In genomic region chr19:591099-591958, GRCh38 we compare ENCODE assay signal across 10 cellular contexts. TPM values are rescaled to one million over a fixed set of nuclear protein-coding genes. Genes with fewer than 3 reads are reported as not detected.
DNase-seq lines count a peak whose midpoint lies in the region; ATAC-seq and TF ChIP-seq lines count a peak whose summit lies in the region.
"Had no signal": no experiment of that assay in that cellular context is flagged by ENCODE, and none has a peak within 500 bp of the region (broad histone marks: within the 10 kb centered on the region; RNA-seq: fewer than 3 reads in every experiment).

No MANE protein-coding gene starts in this region.

- H3K18ac ChIP-seq in neuronal stem cell (ENCODE audit: low read length): no peak overlapping the region

- no peaks in the 10 kb centered on the region for H3K36me3 ChIP-seq in neuronal stem cell (replicated peaks in 1 of 2; ENCODE audit: control insufficient read depth in 2 of 2, insufficient read depth in 2 of 2, low read length in 2 of 2)

- no peak overlapping the region for H3K4ac ChIP-seq in neuronal stem cell (ENCODE audit: low read length)

- H3K4me2 ChIP-seq in neuronal stem cell (ENCODE audit: insufficient read depth, low read length, poor library complexity, severe bottlenecking): no peak overlapping the region

- H2BK5ac ChIP-seq in neuronal stem cell (ENCODE audit: low read length): peak overlapping the region; percentile 13

- peak overlapping the region; percentile 21 for H3K14ac ChIP-seq in neuronal stem cell (ENCODE audit: low read length)

- H2BK15ac ChIP-seq in neuronal stem cell (ENCODE audit: low read length): no peak overlapping the region

- H3K4me3 ChIP-seq in fibroblast of villous mesenchyme (ENCODE audit: low read depth, low read length): no peak overlapping the region
- peak overlapping the region in 1 of 2 donors; percentile 11 for H3K4me3 ChIP-seq in neuronal stem cell (ENCODE audit: low read length in 2 of 2)

- no CpG with 5 or more reads among the region's 75 CpGs for WGBS in neuronal stem cell (ENCODE audit: extremely low coverage in 2 of 2, insufficient read length in 2 of 2, insufficient replicate concordance in 1 of 2), 2 donors

- DNase-seq in Daoy (ENCODE audit: low read depth) (peak; percentile 67), fibroblast of villous mesenchyme (ENCODE audit: low read depth) (peak; percentile 30), neuronal stem cell (ENCODE audit: low spot score) (peak; percentile 64), LoVo (ENCODE audit: low spot score) (no peak)
- no peak for DNase-seq in activated CD8-positive, alpha-beta memory T cell treated with anti-CD3 and anti-CD28 coated beads, Interleukin-2, amount 50 U/mL, for 4 hours
- DNase-seq: DND-41, Karpas-422 had no signal

- ATAC-seq in GM19324 (IDR thresholded peaks at IDR 0.05; ENCODE audit: low FRiP score, unreplicated experiment): no peak
- ATAC-seq in GM19023 (IDR thresholded peaks at IDR 0.05; ENCODE audit: unreplicated experiment): no peak

- no peak overlapping the region for H2BK120ac ChIP-seq in neuronal stem cell (ENCODE audit: low read depth, low read length)

- no peak overlapping the region for H4K91ac ChIP-seq in neuronal stem cell (ENCODE audit: low read depth, low read length, poor library complexity)

- no peak overlapping the region for H2AK5ac ChIP-seq in neuronal stem cell (ENCODE audit: low read depth, low read length)

- H3K4me1 ChIP-seq in neuronal stem cell (ENCODE audit: control insufficient read depth in 2 of 2, insufficient read depth in 1 of 2, low read depth in 1 of 2, low read length in 2 of 2): peaks cover 5% of the 10 kb centered on the region in 2 donors

- peaks cover 0 to 1% of the 10 kb centered on the region in 2 donors for H3K9me3 ChIP-seq in neuronal stem cell (replicated peaks in 1 of 2; ENCODE audit: control insufficient read depth in 2 of 2, insufficient read depth in 1 of 2, low read depth in 1 of 2, low read length in 2 of 2)

- H3K23ac ChIP-seq in neuronal stem cell (ENCODE audit: low read depth, low read length, poor library complexity): peak overlapping the region; percentile 91

- H2BK12ac ChIP-seq in neuronal stem cell (ENCODE audit: low read length): no peak overlapping the region

- no peak overlapping the region for H2AFZ ChIP-seq in neuronal stem cell (ENCODE audit: low read length)

- no peak overlapping the region for H3K9ac ChIP-seq in neuronal stem cell (ENCODE audit: low read depth, low read length, poor library complexity)

- no peak overlapping the region for H3K27ac ChIP-seq in neuronal stem cell (replicated peaks; ENCODE audit: low read length)

- peaks cover 6% of the 10 kb centered on the region for H3K79me1 ChIP-seq in neuronal stem cell (ENCODE audit: low read depth, low read length)

- peaks cover 26 to 75% (median 49%) of the 10 kb centered on the region in 3 experiments for H3K27me3 ChIP-seq in neuronal stem cell (ENCODE audit: control insufficient read depth in 3 of 3, insufficient read depth in 3 of 3, low read depth in 1 of 3, low read length in 3 of 3)

- no peak overlapping the region for H4K8ac ChIP-seq in neuronal stem cell (ENCODE audit: low read depth, low read length)

- TF ChIP-seq CTCF in fibroblast of villous mesenchyme (IDR thresholded peaks at IDR 0.05; ENCODE audit: insufficient read depth, low read depth, low read length): no peak

TF ChIP-seq in PFSK-1, 5 proteins besides CTCF, POLR2A, EP300 and RAD21:
- TF ChIP-seq TAF1 (IDR thresholded peaks at IDR 0.05; ENCODE audit: borderline replicate concordance, insufficient read depth, low read length): no peak
- no peak for TF ChIP-seq POLR2AphosphoS5 (IDR thresholded peaks at IDR 0.05; ENCODE audit: low read depth, low read length)
- TF ChIP-seq FOXP2 (optimal IDR thresholded peaks at IDR 0.05; ENCODE audit: borderline replicate concordance, extremely low read depth, extremely low read length, insufficient read depth): no peak
- TF ChIP-seq SIN3A (IDR thresholded peaks at IDR 0.05; ENCODE audit: borderline replicate concordance, insufficient read depth, low read length): peak; percentile 46; the same call in 1 of the 2 replicates
- peak; percentile 97 for TF ChIP-seq REST (IDR thresholded peaks at IDR 0.05; ENCODE audit: insufficient read depth in 1 of 2, low read depth in 2 of 2, low read length in 2 of 2)

RNA-seq across cellular contexts. Expression of gene HCN2, which starts 1.6 kb away (rescaled TPM):
- total RNA-seq in Daoy (2014; rRNA removed; shearing (Covaris generic)): 0.09 and 0.97 TPM in 2 replicates
- 23.3 TPM for polyA plus RNA-seq in PFSK-1 (2012; ENCODE audit: insufficient read length, low read depth)
- 0.32 and 0.86 TPM in 2 replicates for total RNA-seq in fibroblast of villous mesenchyme
- polyA plus RNA-seq in neuronal stem cell (2013, experiment 1 of 2): 0.10 TPM
- polyA plus RNA-seq in neuronal stem cell (2013, experiment 2 of 2): 0.10 TPM

RNA-seq across cellular contexts. Expression of gene BSG, which starts 18.9 kb away (rescaled TPM):
- total RNA-seq in Daoy (2014; rRNA removed; shearing (Covaris generic)): 501 and 514 TPM in 2 replicates
- polyA plus RNA-seq in PFSK-1 (2012; ENCODE audit: insufficient read length, low read depth): 977 TPM
- 191 and 207 TPM in 2 replicates for total RNA-seq in fibroblast of villous mesenchyme
- polyA plus RNA-seq in neuronal stem cell (2013, experiment 1 of 2): 596 TPM
- 585 TPM for polyA plus RNA-seq in neuronal stem cell (2013, experiment 2 of 2)

RNA-seq across cellular contexts. Expression of gene POLRMT, which starts 42.0 kb away (rescaled TPM):
- 92.3 and 96.8 TPM in 2 replicates for total RNA-seq in Daoy (2014; rRNA removed; shearing (Covaris generic))
- polyA plus RNA-seq in PFSK-1 (2012; ENCODE audit: insufficient read length, low read depth): 161 TPM
- 23.2 and 25.5 TPM in 2 replicates for total RNA-seq in fibroblast of villous mesenchyme
- 50.0 TPM for polyA plus RNA-seq in neuronal stem cell (2013, experiment 1 of 2)
- polyA plus RNA-seq in neuronal stem cell (2013, experiment 2 of 2): 45.6 TPM

RNA-seq across cellular contexts. Expression of gene GZMM, which starts 47.5 kb away (rescaled TPM):
- total RNA-seq in Daoy (2014; rRNA removed; shearing (Covaris generic)): 4.2 and 5.5 TPM in 2 replicates
- 0.40 TPM for polyA plus RNA-seq in PFSK-1 (2012; ENCODE audit: insufficient read length, low read depth)
- 0.32 and 0.43 TPM in 2 replicates for total RNA-seq in fibroblast of villous mesenchyme
- polyA plus RNA-seq in neuronal stem cell (2013, experiment 1 of 2): 0.04 TPM
- 0.06 TPM for polyA plus RNA-seq in neuronal stem cell (2013, experiment 2 of 2)

RNA-seq across cellular contexts. Expression of gene FGF22, which starts 48.4 kb away (rescaled TPM):
- not detected in 2 replicates for total RNA-seq in Daoy (2014; rRNA removed; shearing (Covaris generic))
- polyA plus RNA-seq in PFSK-1 (2012; ENCODE audit: insufficient read length, low read depth): 1.0 TPM
- not detected in 2 replicates for total RNA-seq in fibroblast of villous mesenchyme
- 0.78 TPM for polyA plus RNA-seq in neuronal stem cell (2013, experiment 1 of 2)
- polyA plus RNA-seq in neuronal stem cell (2013, experiment 2 of 2): 0.66 TPM

Comparison
In these comparisons a context has a peak if more than half of its experiments do, and no peak if none do; other contexts are left out.
1. DNase-seq: peak in Daoy (single experiment), fibroblast of villous mesenchyme (single experiment) and neuronal stem cell (single experiment); none in activated CD8-positive, alpha-beta memory T cell treated with anti-CD3 and anti-CD28 coated beads, Interleukin-2, amount 50 U/mL, for 4 hours (single experiment) and LoVo (single experiment).